In genomic region chr11:113778111-113778910, GRCh38 we compare ENCODE assay signal across 10 cellular contexts. TPM values are rescaled to one million over a fixed set of nuclear protein-coding genes. Genes with fewer than 3 reads are reported as not detected.
DNase-seq lines count a peak whose midpoint lies in the region; ATAC-seq and TF ChIP-seq lines count a peak whose summit lies in the region.
"Had no signal": no experiment of that assay in that cellular context is flagged by ENCODE, and none has a peak within 500 bp of the region (broad histone marks: within the 10 kb centered on the region; RNA-seq: fewer than 3 reads in every experiment).

No MANE protein-coding gene starts in this region.

- no peak overlapping the region for H3K27ac Mint-ChIP-seq in WTC11

- CTCF ChIA-PET in WTC11 (lab: Charles Lee), result interaction anchor here (0.8 kb wide), 1 partner anchor 18 kb away, joined by 3 read pairs; no protein-coding TSS in a partner anchor

- POLR2A ChIA-PET in WTC11 (lab: Charles Lee), result no interaction called here

- no peaks in the 10 kb centered on the region for H3K4me1 ChIP-seq in SJCRH30

- H3K4me3 Mint-ChIP-seq in WTC11, result no peak overlapping the region

- no peaks in the 10 kb centered on the region for H3K4me1 Mint-ChIP-seq in WTC11

- H3K27ac ChIP-seq in SJCRH30, result no peak overlapping the region

- peaks cover 18% of the 10 kb centered on the region for H3K27me3 Mint-ChIP-seq in WTC11 (ENCODE audit: low read depth)

- DNase-seq in H4 (ENCODE audit: low spot score), result peak; percentile 53
- peak; percentile 22 to 44 for DNase-seq in SJCRH30
- peak; percentile 81 for DNase-seq in globus pallidus (ENCODE audit: low spot score)
- DNase-seq in putamen (ENCODE audit: low spot score), result peak; percentile 65
- DNase-seq in activated CD8-positive, alpha-beta memory T cell treated with anti-CD3 and anti-CD28 coated beads, Interleukin-2, amount 50 U/mL, for 48 hours, result no peak
- no peak for DNase-seq in MG63
- no peak for DNase-seq in WTC11 (ENCODE audit: low spot score)
- DNase-seq: amniotic stem cell had no signal

- no peaks in the 10 kb centered on the region for H3K36me3 ChIP-seq in SJCRH30
- no peaks in the 10 kb centered on the region for H3K36me3 ChIP-seq in MG63

- H3K9me3 ChIP-seq in SJCRH30 (replicated peaks) (no peaks in the 10 kb centered on the region), MG63 (no peaks in the 10 kb centered on the region)

- no peaks in the 10 kb centered on the region for H3K9me3 Mint-ChIP-seq in WTC11

- H3K27me3 ChIP-seq in SJCRH30 (no peaks in the 10 kb centered on the region), MG63 (peaks cover 12% of the 10 kb centered on the region)

- H3K36me3 Mint-ChIP-seq in WTC11, result peaks cover 2% of the 10 kb centered on the region; the same call in 1 of the 2 replicates

- ATAC-seq in HG02973 (IDR thresholded peaks at IDR 0.05; ENCODE audit: unreplicated experiment) (no peak), WTC11 (no peak)

- no peak for TF ChIP-seq CTCF in WTC11 (IDR thresholded peaks at IDR 0.05)

- H3K4me3 ChIP-seq in SJCRH30, result peak overlapping the region; percentile 18; the same call in 1 of the 2 replicates
- no peak overlapping the region for H3K4me3 ChIP-seq in MG63

TF ChIP-seq in WTC11, 78 proteins besides CTCF, POLR2A, EP300 and RAD21:
- no peak for TF ChIP-seq ZNF138 (CRISPR knock-in tag; conservative IDR thresholded peaks at IDR 0.05)
- no peak for TF ChIP-seq ZMAT4 (CRISPR knock-in tag; IDR thresholded peaks at IDR 0.05)
- no peak for TF ChIP-seq GRHL2 (CRISPR knock-in tag; IDR thresholded peaks at IDR 0.05; ENCODE audit: insufficient replicate concordance, severe bottlenecking)
- TF ChIP-seq ZNF423 (CRISPR knock-in tag; IDR thresholded peaks at IDR 0.05), result no peak
- no peak for TF ChIP-seq AR (CRISPR knock-in tag; IDR thresholded peaks at IDR 0.05)
- TF ChIP-seq NFATC4 (CRISPR knock-in tag; IDR thresholded peaks at IDR 0.05), result no peak
- TF ChIP-seq ZNF532 (CRISPR knock-in tag; IDR thresholded peaks at IDR 0.05; ENCODE audit: borderline replicate concordance), result no peak
- TF ChIP-seq ATF6 (CRISPR knock-in tag; IDR thresholded peaks at IDR 0.05), result no peak
- no peak for TF ChIP-seq CREB1 (CRISPR knock-in tag; IDR thresholded peaks at IDR 0.05)
- no peak for TF ChIP-seq EMX1 (CRISPR knock-in tag; IDR thresholded peaks at IDR 0.05)
- no peak for TF ChIP-seq MLX (CRISPR knock-in tag; IDR thresholded peaks at IDR 0.05)
- TF ChIP-seq OVOL2 (CRISPR knock-in tag; IDR thresholded peaks at IDR 0.05; ENCODE audit: borderline replicate concordance), result no peak
- no peak for TF ChIP-seq SP1 (CRISPR knock-in tag; conservative IDR thresholded peaks at IDR 0.05)
- no peak for TF ChIP-seq FOXJ3 (CRISPR knock-in tag; IDR thresholded peaks at IDR 0.05; ENCODE audit: borderline replicate concordance)
- no peak for TF ChIP-seq ZNF219 (CRISPR knock-in tag; IDR thresholded peaks at IDR 0.05; ENCODE audit: borderline replicate concordance)
- no peak for TF ChIP-seq SMAD3 (CRISPR knock-in tag; IDR thresholded peaks at IDR 0.05; ENCODE audit: borderline replicate concordance)
- TF ChIP-seq SOX15 (CRISPR knock-in tag; IDR thresholded peaks at IDR 0.05), result no peak

RNA-seq across cellular contexts. Expression of gene CLDN25, which starts 1.3 kb away (rescaled TPM):
- not detected in 2 replicates for total RNA-seq in H4 (2014; rRNA removed; shearing (Covaris generic))
- not detected in 2 replicates for total RNA-seq in SJCRH30 (2014; rRNA removed; shearing (Covaris generic))
- total RNA-seq in MG63 (2014; rRNA removed; shearing (Covaris generic); ENCODE audit: low replicate concordance), result not detected in 2 replicates
- not detected in 3 replicates for total RNA-seq in WTC11 (2021)
- total RNA-seq: NCI-H460 had no signal

RNA-seq across cellular contexts. Expression of gene ZW10, which starts 4.8 kb away (rescaled TPM):
- 31.0 and 35.1 TPM in 2 replicates for total RNA-seq in H4 (2014; rRNA removed; shearing (Covaris generic))
- 28.2 and 28.3 TPM in 2 replicates for total RNA-seq in SJCRH30 (2014; rRNA removed; shearing (Covaris generic))
- 22.2 and 23.4 TPM in 2 replicates for total RNA-seq in MG63 (2014; rRNA removed; shearing (Covaris generic); ENCODE audit: low replicate concordance)
- total RNA-seq in WTC11 (2021), result 17.4 to 18.9 TPM (median 18.0 TPM) in 3 replicates

Comparison
In these comparisons a context has a peak if more than half of its experiments do, and no peak if none do; other contexts are left out.
1. DNase-seq: peak in H4 (single experiment), SJCRH30 (2 of 2), globus pallidus (single experiment) and putamen (single experiment); none in activated CD8-positive, alpha-beta memory T cell treated with anti-CD3 and anti-CD28 coated beads, Interleukin-2, amount 50 U/mL, for 48 hours (single experiment), MG63 (single experiment) and WTC11 (single experiment).